12 cellular contexts compared by ENCODE assay signal in the genomic region with DNA sequence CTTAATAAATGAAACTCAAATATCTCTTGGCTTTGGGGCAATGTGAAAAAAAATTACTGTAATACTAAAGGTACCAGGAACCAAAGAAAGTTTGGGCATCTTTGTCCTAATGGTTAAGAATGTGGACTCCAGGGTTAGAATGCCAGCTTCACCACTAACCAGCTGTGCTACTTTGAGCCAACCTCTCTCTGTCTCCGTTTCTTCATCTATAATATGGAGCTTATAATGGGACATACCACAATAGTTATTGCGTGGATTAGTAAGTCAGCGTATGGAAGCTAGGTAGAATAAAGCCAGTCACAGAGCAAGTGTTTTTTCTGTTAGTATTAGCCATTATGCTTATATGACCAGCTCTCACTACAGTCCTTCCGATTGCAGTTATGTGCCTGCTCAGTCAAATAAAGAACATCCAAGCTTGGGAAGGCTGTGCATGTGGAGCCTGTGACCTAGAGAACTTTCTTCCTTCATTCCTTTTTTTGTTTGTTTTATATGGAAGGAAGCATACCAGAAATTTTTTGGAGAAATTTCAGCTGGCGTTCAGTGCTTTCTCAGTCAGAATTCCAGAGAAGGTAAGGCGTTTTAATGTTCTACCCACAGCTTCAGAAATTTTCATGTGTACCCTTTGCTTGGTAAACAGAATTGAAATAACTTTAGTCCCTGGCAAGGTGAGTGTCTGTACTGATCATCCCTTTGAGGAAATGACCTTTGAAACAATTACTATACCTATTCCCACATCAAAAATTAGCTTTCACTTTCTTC.
DNase-seq lines count a peak whose midpoint lies in the region; ATAC-seq and TF ChIP-seq lines count a peak whose summit lies in the region.
"Had no signal": no experiment of that assay in that cellular context is flagged by ENCODE, and none has a peak within 500 bp of the region (broad histone marks: within the 10 kb centered on the region; RNA-seq: fewer than 3 reads in every experiment).

No MANE protein-coding gene starts in this region.

- H3K4me3 ChIP-seq in adipocyte (ENCODE audit: low read length) = peak overlapping the region; percentile 33
- no peak overlapping the region for H3K4me3 ChIP-seq in fibroblast of pulmonary artery (replicated peaks; ENCODE audit: low read depth, low read length)
- H3K4me3 ChIP-seq: stomach had no signal

- H3K4me1 ChIP-seq in adipocyte (ENCODE audit: control insufficient read depth, insufficient read depth, low read length) = peaks cover 41% of the 10 kb centered on the region

- H3K27me3 ChIP-seq in adipocyte (replicated peaks; ENCODE audit: control insufficient read depth, insufficient read depth, low read length) = no peaks in the 10 kb centered on the region
- H3K27me3 ChIP-seq: stomach had no signal

- H3K27ac Mint-ChIP-seq in osteocyte (ENCODE audit: unreplicated experiment) = peak overlapping the region; percentile 84
- H3K27ac Mint-ChIP-seq: CD4-positive, CD25-positive, alpha-beta regulatory T cell had no signal

- H3K36me3 Mint-ChIP-seq in osteocyte (ENCODE audit: unreplicated experiment) = peaks cover 3% of the 10 kb centered on the region
- H3K36me3 Mint-ChIP-seq: CD4-positive, CD25-positive, alpha-beta regulatory T cell had no signal

- H3K9ac ChIP-seq in adipocyte (ENCODE audit: low read length) = peak overlapping the region; percentile 56

- no peak for ATAC-seq in GM21737 (IDR thresholded peaks at IDR 0.05; ENCODE audit: unreplicated experiment)

- no peak for TF ChIP-seq CTCF in fibroblast of pulmonary artery (IDR thresholded peaks at IDR 0.05; ENCODE audit: low read length, missing control alignments)
- TF ChIP-seq CTCF in osteocyte (IDR thresholded peaks at IDR 0.05) = no peak
- TF ChIP-seq CTCF in GM10266 (IDR thresholded peaks at IDR 0.05; ENCODE audit: control insufficient read depth, insufficient read depth, low read depth, missing control alignments) = no peak

- peaks cover 5% of the 10 kb centered on the region for H3K9me3 ChIP-seq in adipocyte (ENCODE audit: control insufficient read depth, low read length)
- H3K9me3 ChIP-seq: stomach had no signal

- H3K4me3 Mint-ChIP-seq in osteocyte (ENCODE audit: unreplicated experiment) = peak overlapping the region; percentile 46
- H3K4me3 Mint-ChIP-seq: CD4-positive, CD25-positive, alpha-beta regulatory T cell had no signal

- H3K27me3 Mint-ChIP-seq in osteocyte (ENCODE audit: unreplicated experiment) = no peaks in the 10 kb centered on the region
- H3K27me3 Mint-ChIP-seq: CD4-positive, CD25-positive, alpha-beta regulatory T cell had no signal

- H3K4me1 Mint-ChIP-seq in osteocyte (ENCODE audit: unreplicated experiment) = peaks cover 44% of the 10 kb centered on the region
- H3K4me1 Mint-ChIP-seq: CD4-positive, CD25-positive, alpha-beta regulatory T cell had no signal

- H3K36me3 ChIP-seq in adipocyte (ENCODE audit: control insufficient read depth, insufficient read depth, low read length, severe bottlenecking) = no peaks in the 10 kb centered on the region
- H3K36me3 ChIP-seq: stomach had no signal

- no peaks in the 10 kb centered on the region for H3K9me3 Mint-ChIP-seq in osteocyte (ENCODE audit: unreplicated experiment)

- DNase-seq in GM04503 (ENCODE audit: low read depth) = peak; percentile 71
- peak; percentile 65 for DNase-seq in adipocyte (ENCODE audit: low read depth)
- peak; percentile 72 for DNase-seq in fibroblast of pulmonary artery (ENCODE audit: low read depth)
- no peak for DNase-seq in osteocyte (ENCODE audit: extremely low spot score, unreplicated experiment)
- DNase-seq in activated CD4-positive, alpha-beta T cell treated with anti-CD3 and anti-CD28 coated beads for 4 hours = no peak
- DNase-seq in NCI-H1436 (lab: John Stamatoyannopoulos, UW) = no peak
- DNase-seq in GM10266 (ENCODE audit: extremely low spot score) = no peak
- DNase-seq: activated naive CD4-positive, alpha-beta T cell treated with Interleukin-2 at 50 U/mL for 16 hours; CD4-positive, CD25-positive, alpha-beta regulatory T cell; GF-D8; stomach had no signal

Comparison
In these comparisons a context has a peak if more than half of its experiments do, and no peak if none do; other contexts are left out.
1. DNase-seq: peak in GM04503 (single experiment), adipocyte (single experiment) and fibroblast of pulmonary artery (single experiment); none in osteocyte (single experiment), activated CD4-positive, alpha-beta T cell treated with anti-CD3 and anti-CD28 coated beads for 4 hours (0 of 2), NCI-H1436 (single experiment) and GM10266 (single experiment).